24 cellular contexts compared by ENCODE assay signal in genomic region chr19:14611051-14611450, GRCh38. TPM values are rescaled to one million over a fixed set of nuclear protein-coding genes. Genes with fewer than 3 reads are reported as not detected.
"Had no signal": no experiment of that assay in that cellular context is flagged by ENCODE, and none has a peak within 500 bp of the region (broad histone marks: within the 10 kb centered on the region; RNA-seq: fewer than 3 reads in every experiment).

No MANE protein-coding gene starts in this region.

- H3K9me3 Mint-ChIP-seq: activated CD8-positive, alpha-beta T cell treated with anti-CD3 and anti-CD28 coated beads for 36 hours; activated T-helper 17 cell treated with anti-CD3 and anti-CD28 coated beads, Interleukin-2, amount 50 U/mL, for 72 hours had no signal

- H3K27ac Mint-ChIP-seq: activated CD4-positive, alpha-beta T cell treated with anti-CD3 and anti-CD28 coated beads, Interleukin-2, amount 10 ng/mL, durations not matched to agents 24 days and 14 days; activated CD8-positive, alpha-beta T cell treated with anti-CD3 and anti-CD28 coated beads for 36 hours; activated T-helper 17 cell treated with anti-CD3 and anti-CD28 coated beads, Interleukin-2, amount 50 U/mL, for 72 hours; brain; mesothelial cell of epicardium; nephron progenitor cell; type B pancreatic cell had no signal

- DNase-seq: activated CD4-positive, alpha-beta T cell treated with anti-CD3 and anti-CD28 coated beads, Interleukin-2, amount 10 ng/mL, durations not matched to agents 24 days and 14 days; activated CD8-positive, alpha-beta T cell treated with anti-CD3 and anti-CD28 coated beads for 36 hours; activated naive CD4-positive, alpha-beta T cell; activated T-cell treated with anti-CD3 and anti-CD28 coated beads, Interleukin-2, amount 50 U/mL, for 1 hour; caudate nucleus; dorsolateral prefrontal cortex; foreskin fibroblast; glutamatergic neuron; hypothalamus; islet precursor cell; left colon; lower lobe of right lung; nephron progenitor cell; occipital lobe; right cardiac atrium; stimulated activated naive CD8-positive, alpha-beta T cell treated with anti-CD3 and anti-CD28 coated beads, Interleukin-15, amount 100 ng/mL, for 72 hours had no signal

- H3K4me3 Mint-ChIP-seq: activated CD4-positive, alpha-beta T cell treated with anti-CD3 and anti-CD28 coated beads, Interleukin-2, amount 10 ng/mL, durations not matched to agents 24 days and 14 days; activated CD8-positive, alpha-beta T cell treated with anti-CD3 and anti-CD28 coated beads for 36 hours; activated T-helper 17 cell treated with anti-CD3 and anti-CD28 coated beads, Interleukin-2, amount 50 U/mL, for 72 hours; brain; mesothelial cell of epicardium; nephron progenitor cell; stimulated activated naive CD8-positive, alpha-beta T cell treated with anti-CD3 and anti-CD28 coated beads, Interleukin-15, amount 100 ng/mL, for 72 hours; type B pancreatic cell had no signal

- H3K4me1 ChIP-seq: lower lobe of right lung, prostate gland, suprapubic skin had no signal

- H3K36me3 Mint-ChIP-seq: brain, type B pancreatic cell had no signal

- H3K27me3 Mint-ChIP-seq: activated CD4-positive, alpha-beta T cell treated with anti-CD3 and anti-CD28 coated beads, Interleukin-2, amount 10 ng/mL, durations not matched to agents 24 days and 14 days; activated CD8-positive, alpha-beta T cell treated with anti-CD3 and anti-CD28 coated beads for 36 hours; activated T-helper 17 cell treated with anti-CD3 and anti-CD28 coated beads, Interleukin-2, amount 50 U/mL, for 72 hours; type B pancreatic cell had no signal

- FAIRE-seq: colon had no signal

- H3K27me3 ChIP-seq: dorsolateral prefrontal cortex, suprapubic skin had no signal

- H3K27ac ChIP-seq: dorsolateral prefrontal cortex, epithelial cell of prostate, lower lobe of right lung, prostate gland, suprapubic skin had no signal

- H3K4me1 Mint-ChIP-seq: activated CD4-positive, alpha-beta T cell treated with anti-CD3 and anti-CD28 coated beads, Interleukin-2, amount 10 ng/mL, durations not matched to agents 24 days and 14 days; activated T-helper 17 cell treated with anti-CD3 and anti-CD28 coated beads, Interleukin-2, amount 50 U/mL, for 72 hours; brain; mesothelial cell of epicardium; nephron progenitor cell had no signal

- ATAC-seq: activated CD8-positive, alpha-beta T cell treated with anti-CD3 and anti-CD28 coated beads for 36 hours; activated T-helper 17 cell treated with anti-CD3 and anti-CD28 coated beads, Interleukin-2, amount 50 U/mL, for 72 hours; left colon; lower lobe of right lung; right cardiac atrium; stimulated activated naive CD8-positive, alpha-beta T cell treated with anti-CD3 and anti-CD28 coated beads, Interleukin-15, amount 100 ng/mL, for 72 hours had no signal

- H3K36me3 ChIP-seq: lower lobe of right lung, prostate gland, suprapubic skin had no signal

- H3K9me3 ChIP-seq: lower lobe of right lung, prostate gland, suprapubic skin had no signal

- H3K4me3 ChIP-seq: dorsolateral prefrontal cortex, lower lobe of right lung, prostate gland, suprapubic skin had no signal

RNA-seq across cellular contexts. Expression of gene CLEC17A, which starts 28.2 kb away (rescaled TPM):
- total RNA-seq: activated CD4-positive, alpha-beta T cell treated with anti-CD3 and anti-CD28 coated beads, Interleukin-2, amount 10 ng/mL, durations not matched to agents 24 days and 14 days; lower lobe of right lung; mesothelial cell of epicardium; right cardiac atrium; suprapubic skin had no signal
- polyA plus RNA-seq: right cardiac atrium had no signal
